Comparison of ENCODE assay signal across 12 cellular contexts in the genomic region with DNA sequence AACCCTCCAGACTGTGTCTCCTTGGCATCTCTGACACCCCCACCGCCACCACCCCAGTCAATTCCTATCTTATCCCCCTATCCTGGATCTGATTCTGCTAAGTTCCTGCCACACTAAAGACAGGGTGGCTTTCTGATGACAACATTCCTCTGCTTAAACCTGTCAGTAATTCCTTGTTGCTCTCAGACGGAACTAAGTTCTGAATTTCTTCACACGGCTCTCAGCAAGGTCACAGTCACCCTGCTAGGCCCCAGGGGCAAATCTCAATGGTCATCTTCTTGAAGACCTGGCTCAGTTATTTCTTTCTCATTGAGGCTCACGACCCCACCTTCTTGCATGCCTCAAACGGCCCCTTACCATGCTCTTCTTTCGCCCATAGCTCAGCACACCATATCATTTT. TPM values are rescaled to one million over a fixed set of nuclear protein-coding genes. Genes with fewer than 3 reads are reported as not detected.
DNase-seq lines count a peak whose midpoint lies in the region; ATAC-seq and TF ChIP-seq lines count a peak whose summit lies in the region.
"Had no signal": no experiment of that assay in that cellular context is flagged by ENCODE, and none has a peak within 500 bp of the region (broad histone marks: within the 10 kb centered on the region; RNA-seq: fewer than 3 reads in every experiment).

No MANE protein-coding gene starts in this region.

- peaks cover 89% of the 10 kb centered on the region for H3K4me1 Mint-ChIP-seq in activated CD8-positive, alpha-beta memory T cell treated with anti-CD3 and anti-CD28 coated beads, Interleukin-2, amount 10 ng/mL, durations not matched to agents 7 days and 5 days

- H3K27ac Mint-ChIP-seq in activated CD8-positive, alpha-beta memory T cell treated with anti-CD3 and anti-CD28 coated beads, Interleukin-2, amount 10 ng/mL, durations not matched to agents 7 days and 5 days: peak overlapping the region; percentile 88

- WGBS in adipose tissue, 3 donors: 78 to 86% (median 80%) methylated on average over 6 of the region's 6 CpGs

- H3K4me3 ChIP-seq in muscle layer of duodenum (ENCODE audit: low read depth in 1 of 2, low read length in 2 of 2) (no peak overlapping the region), upper lobe of right lung (no peak overlapping the region), foreskin fibroblast (ENCODE audit: low read depth in 1 of 2, low read length in 2 of 2) (no peak overlapping the region)
- H3K4me3 ChIP-seq: heart left ventricle had no signal

- peak overlapping the region; percentile 67 for H3K4me3 Mint-ChIP-seq in activated CD8-positive, alpha-beta memory T cell treated with anti-CD3 and anti-CD28 coated beads, Interleukin-2, amount 10 ng/mL, durations not matched to agents 7 days and 5 days

- H3K4me1 ChIP-seq in muscle layer of duodenum (ENCODE audit: control insufficient read depth in 1 of 2, insufficient read depth in 2 of 2, low read length in 2 of 2) (peaks cover 8% of the 10 kb centered on the region in 2 donors), upper lobe of right lung (peaks cover 54% of the 10 kb centered on the region)

- ATAC-seq in activated CD8-positive, alpha-beta memory T cell treated with anti-CD3 and anti-CD28 coated beads, Interleukin-2, amount 10 ng/mL, durations not matched to agents 7 days and 5 days: no peak
- no peak for ATAC-seq in upper lobe of right lung

- DNase-seq in activated CD8-positive, alpha-beta memory T cell treated with anti-CD3 and anti-CD28 coated beads, Interleukin-2, amount 10 ng/mL, durations not matched to agents 7 days and 5 days: no peak
- no peak for DNase-seq in activated CD8-positive, alpha-beta memory T cell treated with anti-CD3 and anti-CD28 coated beads, Interleukin-2, amount 50 U/mL, for 48 hours
- DNase-seq in upper lobe of right lung: no peak
- DNase-seq in central memory CD4-positive, alpha-beta T cell: no peak
- DNase-seq in foreskin fibroblast: no peak
- DNase-seq in NCI-H82 (lab: John Stamatoyannopoulos, UW): no peak
- DNase-seq: activated CD4-positive, CD25-positive, alpha-beta regulatory T cell; activated naive CD4-positive, alpha-beta T cell treated with Interleukin-2 at 50 U/mL for 16 hours; GDM1 had no signal

- H3K27me3 ChIP-seq in muscle layer of duodenum (ENCODE audit: low read depth, low read length) (no peaks in the 10 kb centered on the region), upper lobe of right lung (no peaks in the 10 kb centered on the region)
- H3K27me3 ChIP-seq: heart left ventricle had no signal

- H3K9me3 Mint-ChIP-seq in activated CD8-positive, alpha-beta memory T cell treated with anti-CD3 and anti-CD28 coated beads, Interleukin-2, amount 10 ng/mL, durations not matched to agents 7 days and 5 days (ENCODE audit: low read depth): no peaks in the 10 kb centered on the region

- CTCF ChIA-PET in activated CD8-positive, alpha-beta memory T cell treated with anti-CD3 and anti-CD28 coated beads, Interleukin-2, amount 10 ng/mL, durations not matched to agents 7 days and 5 days (lab: Charles Lee): interaction anchor here (1.2 to 2.4 kb wide), 3 partner anchors 52 to 125 kb away, joined by 3 to 7 read pairs (median 5); partner anchors contain the start of gene USPL1

- no peaks in the 10 kb centered on the region for H3K27me3 Mint-ChIP-seq in activated CD8-positive, alpha-beta memory T cell treated with anti-CD3 and anti-CD28 coated beads, Interleukin-2, amount 10 ng/mL, durations not matched to agents 7 days and 5 days

- TF ChIP-seq CTCF in upper lobe of right lung (IDR thresholded peaks at IDR 0.05) (no peak), foreskin fibroblast (IDR thresholded peaks at IDR 0.05; ENCODE audit: low read depth, low read length) (no peak)

- intact Hi-C loops in upper lobe of right lung (cut with DNase I): no loop called here

- H3K9me3 ChIP-seq in muscle layer of duodenum (ENCODE audit: control insufficient read depth in 1 of 2, low read length in 2 of 2) (no peaks in the 10 kb centered on the region), upper lobe of right lung (no peaks in the 10 kb centered on the region)
- H3K9me3 ChIP-seq: heart left ventricle had no signal

- peaks cover 75% of the 10 kb centered on the region for H3K36me3 Mint-ChIP-seq in activated CD8-positive, alpha-beta memory T cell treated with anti-CD3 and anti-CD28 coated beads, Interleukin-2, amount 10 ng/mL, durations not matched to agents 7 days and 5 days

- H3K36me3 ChIP-seq in muscle layer of duodenum (ENCODE audit: control insufficient read depth in 1 of 2, insufficient read depth in 2 of 2, low read length in 2 of 2) (no peaks in the 10 kb centered on the region), upper lobe of right lung (no peaks in the 10 kb centered on the region)
- H3K36me3 ChIP-seq: heart left ventricle had no signal

- H3K27ac ChIP-seq in adipose tissue (ENCODE audit: low read depth, low read length) (peak overlapping the region; percentile 68), muscle layer of duodenum (ENCODE audit: low read length) (peak overlapping the region; percentile 71), upper lobe of right lung (peak overlapping the region; percentile 53)

RNA-seq across cellular contexts. Expression of gene ALOX5AP, which starts 7.6 kb away (rescaled TPM):
- total RNA-seq in activated CD8-positive, alpha-beta memory T cell treated with anti-CD3 and anti-CD28 coated beads, Interleukin-2, amount 10 ng/mL, durations not matched to agents 7 days and 5 days: 100 to 1,000 TPM; 184 to 220 TPM
- polyA plus RNA-seq in adipose tissue: 10 to 100 TPM in 2 of 3 donors, 1 to 10 TPM in 1; 8.7 to 72.1 (median 40.2) TPM
- total RNA-seq in upper lobe of right lung: 195 TPM
